In genomic region chr15:57218826-57219576, GRCh38 we compare ENCODE assay signal across 9 cellular contexts.
A peak's percentile ranks its signal among the peaks of the same experiment; 100 is the strongest.
DNase-seq lines count a peak whose midpoint lies in the region; ATAC-seq and TF ChIP-seq lines count a peak whose summit lies in the region.
"Had no signal": no experiment of that assay in that cellular context is flagged by ENCODE, and none has a peak within 500 bp of the region (broad histone marks: within the 10 kb centered on the region; RNA-seq: fewer than 3 reads in every experiment).

No MANE protein-coding gene starts in this region.

- H3K36me3 ChIP-seq in upper lobe of right lung, result no peaks in the 10 kb centered on the region

- H3K4me3 ChIP-seq in Jurkat, Clone E6-1 (ENCODE audit: low read length), result no peak overlapping the region
- H3K4me3 ChIP-seq in upper lobe of right lung, result peak overlapping the region; percentile 6

- ATAC-seq in upper lobe of right lung, result no peak

- H3K27me3 ChIP-seq in upper lobe of right lung, result no peaks in the 10 kb centered on the region

- H3K9me3 Mint-ChIP-seq in CD14-positive monocyte, result no peaks in the 10 kb centered on the region
- H3K9me3 Mint-ChIP-seq: activated T-cell treated with anti-CD3 and anti-CD28 coated beads, Interleukin-2, amount 50 U/mL, for 4 hours had no signal

- peaks cover 34% of the 10 kb centered on the region for H3K4me1 ChIP-seq in upper lobe of right lung

- no peaks in the 10 kb centered on the region for H3K9me3 ChIP-seq in upper lobe of right lung

- no peak overlapping the region for H3K27ac Mint-ChIP-seq in CD14-positive monocyte

- H3K27ac ChIP-seq in upper lobe of right lung, result no peak overlapping the region

- H3K4me1 Mint-ChIP-seq in CD14-positive monocyte, result peaks cover 25% of the 10 kb centered on the region

- intact Hi-C loops in upper lobe of right lung (cut with DNase I) (loop anchor here (10.0 kb wide), 1 partner anchor 74 kb away; no protein-coding TSS in a partner anchor), CD14-positive monocyte (cut with micrococcal nuclease) (no loop called here)

- TF ChIP-seq CTCF in upper lobe of right lung (IDR thresholded peaks at IDR 0.05) (no peak), CD14-positive monocyte (IDR thresholded peaks at IDR 0.05) (no peak)

- DNase-seq in AG08395 (ENCODE audit: low spot score), result peak; percentile 31
- DNase-seq in Jurkat, Clone E6-1 (ENCODE audit: low read depth, low spot score), result peak; percentile 74
- peak; percentile 96 for DNase-seq in OCI-M1 (lab: John Stamatoyannopoulos, UW)
- peak; percentile 49 for DNase-seq in glomerular visceral epithelial cell (ENCODE audit: extremely low spot score)
- no peak for DNase-seq in upper lobe of right lung
- DNase-seq in activated gamma-delta T cell treated with Interleukin-2 at 50 U/mL for 16 hours, result no peak
- DNase-seq in CD14-positive monocyte (ENCODE audit: low spot score), result no peak
- DNase-seq in midbrain (lab: John Stamatoyannopoulos, UW), result no peak
- DNase-seq: activated T-cell treated with anti-CD3 and anti-CD28 coated beads, Interleukin-2, amount 50 U/mL, for 4 hours had no signal

- H3K27me3 Mint-ChIP-seq in CD14-positive monocyte (ENCODE audit: low read depth in 3 of 3), result no peaks in the 10 kb centered on the region

- H3K36me3 Mint-ChIP-seq in CD14-positive monocyte, result no peaks in the 10 kb centered on the region

- no peak overlapping the region for H3K4me3 Mint-ChIP-seq in CD14-positive monocyte
- H3K4me3 Mint-ChIP-seq: activated T-cell treated with anti-CD3 and anti-CD28 coated beads, Interleukin-2, amount 50 U/mL, for 4 hours had no signal

Comparison
In these comparisons a context has a peak if more than half of its experiments do, and no peak if none do; other contexts are left out.
1. DNase-seq: peak in AG08395 (single experiment), Jurkat, Clone E6-1 (single experiment), OCI-M1 (single experiment) and glomerular visceral epithelial cell (single experiment); none in upper lobe of right lung (single experiment), activated gamma-delta T cell treated with Interleukin-2 at 50 U/mL for 16 hours (single experiment), CD14-positive monocyte (single experiment) and midbrain (single experiment).